8 cellular contexts compared by ENCODE assay signal in the genomic region with DNA sequence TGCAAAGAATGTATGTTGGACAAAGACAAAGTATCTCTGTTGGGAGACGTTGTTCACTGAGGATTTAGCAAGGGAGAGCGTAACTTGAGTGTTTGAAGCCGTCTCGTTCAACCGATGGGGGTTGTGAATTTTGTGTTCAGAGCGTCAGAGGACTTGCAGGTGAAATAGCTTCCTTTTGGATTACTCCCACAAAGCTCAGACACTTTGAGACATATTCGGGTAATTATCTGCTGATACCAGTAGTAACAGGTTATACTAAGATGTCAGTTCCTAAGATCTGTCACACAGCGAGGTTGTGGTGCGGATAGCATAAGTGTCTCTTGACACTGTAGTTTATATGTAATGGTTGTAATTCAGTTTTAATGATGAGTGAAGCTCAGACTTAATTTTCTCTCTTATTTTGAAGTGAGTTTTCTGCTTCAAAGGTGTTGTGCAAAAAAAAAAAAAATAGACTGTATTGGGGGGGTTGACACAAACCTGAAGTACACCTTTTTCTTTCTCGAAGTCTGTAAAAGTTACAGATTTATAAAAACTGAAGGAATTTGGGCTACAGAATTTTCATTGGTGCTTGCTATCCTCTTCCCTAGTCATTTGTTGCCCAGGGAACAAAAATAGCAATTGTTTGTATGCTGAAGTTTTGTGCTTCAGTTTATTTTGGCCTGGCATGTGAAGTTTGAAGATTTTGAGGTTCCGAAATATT. TPM values are rescaled to one million over a fixed set of nuclear protein-coding genes. Genes with fewer than 3 reads are reported as not detected.
DNase-seq lines count a peak whose midpoint lies in the region; ATAC-seq, FAIRE-seq and TF ChIP-seq lines count a peak whose summit lies in the region.

No MANE protein-coding gene starts in this region.

- no peaks in the 10 kb centered on the region for H3K9me3 ChIP-seq in iPS-18c (ENCODE audit: control insufficient read depth, insufficient read depth, low read length)

- no peaks in the 10 kb centered on the region for H3K36me3 ChIP-seq in H7 (replicated peaks; ENCODE audit: control insufficient read depth, insufficient read depth, low read length)

- peak overlapping the region; percentile 96 for H3K4me3 Mint-ChIP-seq in activated naive CD8-positive, alpha-beta T cell treated with anti-CD3 and anti-CD28 coated beads, Interleukin-2, amount 10 ng/mL, durations not matched to agents 7 days and 5 days
- peak overlapping the region; percentile 88 to 95 for H3K4me3 Mint-ChIP-seq in stimulated activated naive CD8-positive, alpha-beta T cell treated with anti-CD3 and anti-CD28 coated beads, Interleukin-15, amount 100 ng/mL, for 72 hours

- H3K27me3 ChIP-seq in H7 (ENCODE audit: control insufficient read depth, insufficient read depth, low read length) = peaks cover 21% of the 10 kb centered on the region

- H3K4me1 Mint-ChIP-seq in activated naive CD8-positive, alpha-beta T cell treated with anti-CD3 and anti-CD28 coated beads, Interleukin-2, amount 10 ng/mL, durations not matched to agents 7 days and 5 days = peaks cover 55% of the 10 kb centered on the region
- peaks cover 83% of the 10 kb centered on the region for H3K4me1 Mint-ChIP-seq in stimulated activated naive CD8-positive, alpha-beta T cell treated with anti-CD3 and anti-CD28 coated beads, Interleukin-15, amount 100 ng/mL, for 72 hours

- no peak for FAIRE-seq in H54 (lab: Jason Lieb, UNC)

- POLR2A ChIA-PET in AG04449 (lab: Yijun Ruan, JAX) = interaction anchor here (0.7 kb wide), 1 partner anchor 11 kb away, joined by 3 read pairs; no protein-coding TSS in a partner anchor
- POLR2A ChIA-PET in activated naive CD8-positive, alpha-beta T cell treated with anti-CD3 and anti-CD28 coated beads, Interleukin-2, amount 10 ng/mL, durations not matched to agents 7 days and 5 days (lab: Charles Lee) = interaction anchor here (1.0 to 1.6 kb wide), 9 partner anchors 8 to 225 kb away, joined by 3 to 8 read pairs (median 4); partner anchors contain the start of gene NOL4L

- no peak for DNase-seq in AG04449 (ENCODE audit: low read depth, low spot score)
- no peak for DNase-seq in H7
- DNase-seq in activated naive CD8-positive, alpha-beta T cell treated with anti-CD3 and anti-CD28 coated beads, Interleukin-2, amount 10 ng/mL, durations not matched to agents 7 days and 5 days = no peak
- peak in 1 of 2 donors; percentile 22 for DNase-seq in stimulated activated naive CD8-positive, alpha-beta T cell treated with anti-CD3 and anti-CD28 coated beads, Interleukin-15, amount 100 ng/mL, for 72 hours
- no peak for DNase-seq in NCI-H1105 (lab: John Stamatoyannopoulos, UW)
- no peak for DNase-seq in H54 (ENCODE audit: insufficient read length, low spot score)

- no peaks in the 10 kb centered on the region for H3K27me3 Mint-ChIP-seq in activated naive CD8-positive, alpha-beta T cell treated with anti-CD3 and anti-CD28 coated beads, Interleukin-2, amount 10 ng/mL, durations not matched to agents 7 days and 5 days
- H3K27me3 Mint-ChIP-seq in stimulated activated naive CD8-positive, alpha-beta T cell treated with anti-CD3 and anti-CD28 coated beads, Interleukin-15, amount 100 ng/mL, for 72 hours = no peaks in the 10 kb centered on the region

- TF ChIP-seq CTCF in AG04449 (IDR thresholded peaks at IDR 0.05; ENCODE audit: insufficient read depth, low read length, missing control alignments) = no peak

- peak overlapping the region; percentile 94 for H3K27ac Mint-ChIP-seq in activated naive CD8-positive, alpha-beta T cell treated with anti-CD3 and anti-CD28 coated beads, Interleukin-2, amount 10 ng/mL, durations not matched to agents 7 days and 5 days
- peak overlapping the region; percentile 80 to 81 for H3K27ac Mint-ChIP-seq in stimulated activated naive CD8-positive, alpha-beta T cell treated with anti-CD3 and anti-CD28 coated beads, Interleukin-15, amount 100 ng/mL, for 72 hours

- H3K36me3 Mint-ChIP-seq in activated naive CD8-positive, alpha-beta T cell treated with anti-CD3 and anti-CD28 coated beads, Interleukin-2, amount 10 ng/mL, durations not matched to agents 7 days and 5 days = peaks cover 10% of the 10 kb centered on the region

- no peak for TF ChIP-seq POLR2A in H54 (IDR thresholded peaks at IDR 0.05; ENCODE audit: low read depth, low read length)

- ATAC-seq in activated naive CD8-positive, alpha-beta T cell treated with anti-CD3 and anti-CD28 coated beads, Interleukin-2, amount 10 ng/mL, durations not matched to agents 7 days and 5 days (ENCODE audit: low read depth) = no peak
- ATAC-seq in stimulated activated naive CD8-positive, alpha-beta T cell treated with anti-CD3 and anti-CD28 coated beads, Interleukin-15, amount 100 ng/mL, for 72 hours = no peak
- no peak for ATAC-seq in HG02884 (IDR thresholded peaks at IDR 0.05; ENCODE audit: unreplicated experiment)

- H3K9me3 Mint-ChIP-seq in activated naive CD8-positive, alpha-beta T cell treated with anti-CD3 and anti-CD28 coated beads, Interleukin-2, amount 10 ng/mL, durations not matched to agents 7 days and 5 days = no peaks in the 10 kb centered on the region
- no peaks in the 10 kb centered on the region for H3K9me3 Mint-ChIP-seq in stimulated activated naive CD8-positive, alpha-beta T cell treated with anti-CD3 and anti-CD28 coated beads, Interleukin-15, amount 100 ng/mL, for 72 hours

- CTCF ChIA-PET in AG04449 (lab: Yijun Ruan, JAX) = interaction anchor here (0.9 to 1.8 kb wide), 2 partner anchors 23 to 126 kb away, joined by 4 to 8 read pairs; no protein-coding TSS in a partner anchor

- H3K4me3 ChIP-seq in AG04449 (ENCODE audit: low read depth, low read length) (peak overlapping the region; percentile 91), H7 (ENCODE audit: insufficient read depth, low read depth, low read length) (peak overlapping the region; percentile 71), iPS-18c (ENCODE audit: insufficient read depth, low read depth, low read length) (peak overlapping the region; percentile 66)

RNA-seq across cellular contexts. Expression of gene ASXL1, which starts 1.7 kb away (rescaled TPM):
- 12.5 and 14.3 TPM in 2 replicates for total RNA-seq in H7 (2014; rRNA removed; shearing (Covaris generic))
- total RNA-seq in activated naive CD8-positive, alpha-beta T cell treated with anti-CD3 and anti-CD28 coated beads, Interleukin-2, amount 10 ng/mL, durations not matched to agents 7 days and 5 days = 100 to 1,000 TPM; 102 to 107 TPM
